ENCODE assay signal across 8 cellular contexts in the genomic region with DNA sequence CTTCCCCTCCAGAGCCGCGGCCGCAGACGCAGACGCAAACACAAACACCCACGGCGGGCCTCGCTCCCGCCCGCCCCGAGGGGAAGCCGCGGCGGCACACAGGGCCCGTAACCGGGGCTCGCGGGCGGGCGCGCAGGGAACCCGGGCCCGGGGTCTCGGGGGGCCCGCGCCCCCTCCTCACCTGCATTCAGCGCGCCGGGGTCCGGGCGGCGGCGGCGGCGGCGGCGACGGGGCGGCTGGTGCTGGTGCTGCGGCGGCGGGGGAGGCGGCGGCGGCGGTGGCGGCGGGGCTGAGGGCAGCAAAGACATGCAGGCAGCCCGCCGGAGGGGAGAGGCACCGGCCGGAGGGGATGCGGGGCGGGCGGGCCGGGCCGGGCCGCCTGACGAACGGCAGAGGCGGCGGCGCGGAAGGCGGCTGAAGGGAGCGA. TPM values are rescaled to one million over a fixed set of nuclear protein-coding genes. Genes with fewer than 3 reads are reported as not detected.
DNase-seq lines count a peak whose midpoint lies in the region; ATAC-seq and TF ChIP-seq lines count a peak whose summit lies in the region.

No MANE protein-coding gene starts in this region.

- ATAC-seq in HG03025 (IDR thresholded peaks at IDR 0.05; ENCODE audit: low FRiP score, unreplicated experiment) (peak; percentile 27), foreskin keratinocyte (peak; percentile 1), omental fat pad (ENCODE audit: low FRiP score) (peak; percentile 19)

- peaks cover 18% of the 10 kb centered on the region for H3K4me1 ChIP-seq in foreskin keratinocyte

- peak overlapping the region; percentile 55 for H3K27ac ChIP-seq in foreskin keratinocyte

- DNase-seq in activated CD8-positive, alpha-beta memory T cell treated with anti-CD3 and anti-CD28 coated beads for 48 hours (ENCODE audit: low read depth in 2 of 3, low spot score in 2 of 3): peak in 2 of 3 experiments; percentile 12 to 48
- no peak for DNase-seq in activated CD8-positive, alpha-beta memory T cell treated with anti-CD3 and anti-CD28 coated beads for 24 hours
- DNase-seq in activated CD4-positive, alpha-beta T cell treated with anti-CD3 and anti-CD28 coated beads, Interleukin-2, amount 50 U/mL, for 48 hours: peak; percentile 25 to 31
- no peak for DNase-seq in foreskin keratinocyte
- DNase-seq in omental fat pad (ENCODE audit: low spot score): no peak
- DNase-seq in NCI-H2171 treated with DMSO at 0.1 percent for 48 hours (lab: John Stamatoyannopoulos, UW): no peak
- DNase-seq in NCI-H510A treated with DMSO at 0.1 percent for 48 hours (lab: John Stamatoyannopoulos, UW): no peak

- H3K27me3 ChIP-seq in foreskin keratinocyte: no peaks in the 10 kb centered on the region

- TF ChIP-seq CTCF in foreskin keratinocyte (conservative IDR thresholded peaks at IDR 0.05): no peak
- no peak for TF ChIP-seq CTCF in omental fat pad (IDR thresholded peaks at IDR 0.05)

RNA-seq across cellular contexts. Expression of a gene that starts 0.3 kb away (rescaled TPM):
- total RNA-seq in foreskin keratinocyte: 17.1 and 17.6 TPM in 2 replicates
- polyA plus RNA-seq in foreskin keratinocyte: 3.2 and 4.2 TPM in 2 replicates
- total RNA-seq in omental fat pad: 10 to 100 TPM; 21.3 to 41.6 (median 31.5) TPM

RNA-seq across cellular contexts. Expression of a gene that starts 43.2 kb away (rescaled TPM):
- total RNA-seq in foreskin keratinocyte (56.2 and 57.8 TPM in 2 replicates), omental fat pad (10 to 100 TPM; 17.1 to 20.5 (median 18.7) TPM)
- 42.0 and 43.7 TPM in 2 replicates for polyA plus RNA-seq in foreskin keratinocyte

Comparison
In these comparisons a context has a peak if more than half of its experiments do, and no peak if none do; other contexts are left out.
1. DNase-seq: peak in activated CD8-positive, alpha-beta memory T cell treated with anti-CD3 and anti-CD28 coated beads for 48 hours (2 of 3) and activated CD4-positive, alpha-beta T cell treated with anti-CD3 and anti-CD28 coated beads, Interleukin-2, amount 50 U/mL, for 48 hours (2 of 2); none in activated CD8-positive, alpha-beta memory T cell treated with anti-CD3 and anti-CD28 coated beads for 24 hours (single experiment), foreskin keratinocyte (0 of 2), omental fat pad (single experiment), NCI-H2171 treated with DMSO at 0.1 percent for 48 hours (single experiment) and NCI-H510A treated with DMSO at 0.1 percent for 48 hours (single experiment).
2. Peak in every context shown above with its lines, with median percentiles within 50 percentile points of each other: ATAC-seq.